30 cellular contexts compared by ENCODE assay signal in genomic region chr1:180290265-180291001, GRCh38.
DNase-seq lines count a peak whose midpoint lies in the region; ATAC-seq, FAIRE-seq and TF ChIP-seq lines count a peak whose summit lies in the region.
"Had no signal": no experiment of that assay in that cellular context is flagged by ENCODE, and none has a peak within 500 bp of the region (broad histone marks: within the 10 kb centered on the region; RNA-seq: fewer than 3 reads in every experiment).

No MANE protein-coding gene starts in this region.

- DNase-seq in Calu3 = no peak
- DNase-seq in PC-9 = no peak
- no peak for DNase-seq in left colon
- DNase-seq in small intestine = peak; percentile 26
- DNase-seq in EL = no peak
- DNase-seq in DMS53 treated with DMSO at 0.1 percent for 48 hours (lab: John Stamatoyannopoulos, UW; ENCODE audit: unreplicated experiment) = no peak
- DNase-seq in erythroblast (lab: John Stamatoyannopoulos, UW) = no peak
- DNase-seq: activated CD4-positive, alpha-beta memory T cell treated with anti-CD3 and anti-CD28 coated beads for 36 hours; activated naive CD4-positive, alpha-beta T cell treated with anti-CD3 and anti-CD28 coated beads for 36 hours; adrenal gland; cerebellar nuclear complex; DND-41; H9; MV-4-11; NCI-H1436; NCI-H2081 treated with DMSO at 0.1 percent for 48 hours; NCI-H2227 treated with DMSO at 0.1 percent for 48 hours; NCI-H526; stimulated activated CD4-positive, alpha-beta T cell treated with anti-CD3 and anti-CD28 coated beads, Interleukin-12 subunit alpha, Interleukin-12 subunit beta, amount 100 ng/mL, for 4 hours; stimulated activated CD4-positive, alpha-beta T cell treated with anti-CD3 and anti-CD28 coated beads, Interleukin-2, amount 100 ng/mL, for 48 hours; substantia nigra; upper lobe of left lung had no signal

- TF ChIP-seq POLR2A in erythroblast (IDR thresholded peaks at IDR 0.05; ENCODE audit: low read length) = no peak

- FAIRE-seq in small intestine (lab: Jason Lieb, UNC) = no peak
- FAIRE-seq: endothelial cell of umbilical vein had no signal

- H2AFZ ChIP-seq in PC-9 = no peak overlapping the region

- POLR2A ChIA-PET in PC-9 (lab: Charles Lee; ENCODE audit: unreplicated experiment) = no interaction called here

- H3K79me2 ChIP-seq in PC-9 (ENCODE audit: low read depth) = no peaks in the 10 kb centered on the region

- H3K36me3 ChIP-seq in PC-9 (ENCODE audit: low read depth) = peaks cover 15% of the 10 kb centered on the region; the same call in 1 of the 2 replicates
- H3K36me3 ChIP-seq in small intestine (ENCODE audit: control insufficient read depth in 2 of 2, insufficient read depth in 2 of 2, low read length in 2 of 2) = no peaks in the 10 kb centered on the region
- H3K36me3 ChIP-seq: adrenal gland had no signal

- H3K4me3 ChIP-seq in PC-9 (no peak overlapping the region), small intestine (ENCODE audit: low read depth in 1 of 2, low read length in 2 of 2) (no peak overlapping the region)
- H3K4me3 ChIP-seq: adrenal gland, gastroesophageal sphincter, upper lobe of left lung had no signal

- peaks cover 22% of the 10 kb centered on the region for H3K4me1 Mint-ChIP-seq in Calu3 (ENCODE audit: low read depth, unreplicated experiment)
- H3K4me1 Mint-ChIP-seq: H9 had no signal

- no peaks in the 10 kb centered on the region for H3K27me3 ChIP-seq in PC-9 (ENCODE audit: insufficient read depth, low read depth)
- no peaks in the 10 kb centered on the region for H3K27me3 ChIP-seq in small intestine (ENCODE audit: control insufficient read depth in 2 of 2, insufficient read depth in 2 of 2, low read length in 2 of 2)
- H3K27me3 ChIP-seq: adrenal gland, gastroesophageal sphincter, upper lobe of left lung had no signal

- no peaks in the 10 kb centered on the region for H3K27me3 Mint-ChIP-seq in Calu3 (ENCODE audit: unreplicated experiment)
- H3K27me3 Mint-ChIP-seq: activated CD4-positive, alpha-beta memory T cell treated with anti-CD3 and anti-CD28 coated beads for 36 hours; brain had no signal

- H3K9me3 ChIP-seq in PC-9 (ENCODE audit: insufficient read depth, low read depth) = no peaks in the 10 kb centered on the region
- H3K9me3 ChIP-seq in small intestine (ENCODE audit: control insufficient read depth, low read depth) = no peaks in the 10 kb centered on the region
- H3K9me3 ChIP-seq: adrenal gland, gastroesophageal sphincter, upper lobe of left lung had no signal

- no peaks in the 10 kb centered on the region for H3K4me1 ChIP-seq in PC-9 (replicated peaks; ENCODE audit: insufficient read depth)
- H3K4me1 ChIP-seq in small intestine (ENCODE audit: control insufficient read depth in 2 of 2, insufficient read depth in 1 of 2, low read depth in 1 of 2, low read length in 1 of 2) = peaks cover 0 to 3% of the 10 kb centered on the region in 2 donors
- H3K4me1 ChIP-seq: gastroesophageal sphincter, upper lobe of left lung had no signal

- no peak overlapping the region for H3K4me3 Mint-ChIP-seq in Calu3 (ENCODE audit: low read depth, unreplicated experiment)
- H3K4me3 Mint-ChIP-seq: activated CD4-positive, alpha-beta memory T cell treated with anti-CD3 and anti-CD28 coated beads for 36 hours; activated naive CD4-positive, alpha-beta T cell treated with anti-CD3 and anti-CD28 coated beads for 36 hours; activated T-helper 1 cell treated with anti-CD3 and anti-CD28 coated beads, Interleukin-12 subunit alpha, Interleukin-12 subunit beta, Interleukin-2, Interleukin-4 antibody, amounts not matched to agents 30 ng/mL and 10 ng/mL and 1 ng/mL, durations not matched to agents 14 hours and 24 hours and 36 hours; brain; H9 had no signal

- intact Hi-C loops in Calu3 (cut with micrococcal nuclease; ENCODE audit: unreplicated experiment) (no loop called here), PC-9 (cut with micrococcal nuclease; ENCODE audit: unreplicated experiment) (no loop called here), left colon (cut with DNase I, micrococcal nuclease) (no loop called here)

- CTCF ChIA-PET in Calu3 (lab: Charles Lee) (no interaction called here), PC-9 (lab: Charles Lee) (no interaction called here)

- H3K27ac ChIP-seq in PC-9 (peak overlapping the region; percentile 16; the same call in 1 of the 2 replicates), small intestine (ENCODE audit: low read depth in 1 of 2, low read length in 1 of 2) (no peak overlapping the region)
- H3K27ac ChIP-seq: adrenal gland, C4-2B, gastroesophageal sphincter, upper lobe of left lung had no signal

- no peaks in the 10 kb centered on the region for H3F3A ChIP-seq in PC-9 (ENCODE audit: insufficient read depth, low read depth)

- no peak overlapping the region for H3K4me2 ChIP-seq in PC-9

- no peaks in the 10 kb centered on the region for H3K36me3 Mint-ChIP-seq in Calu3 (ENCODE audit: insufficient read depth, unreplicated experiment)

- peak; percentile 53 for ATAC-seq in left colon
- ATAC-seq: gastroesophageal sphincter, Right ventricle myocardium inferior, sciatic nerve, SK-N-SH treated with all-trans-retinoic acid at 6 μM for 48 hours had no signal

- 88 to 94% (median 94%) methylated on average over 6 of the region's 6 CpGs for WGBS in small intestine, 3 donors

- no peaks in the 10 kb centered on the region for H3K9me2 ChIP-seq in PC-9 (ENCODE audit: insufficient read depth)

- H4K20me1 ChIP-seq in PC-9 (ENCODE audit: insufficient read depth) = no peaks in the 10 kb centered on the region

- peaks cover 2% of the 10 kb centered on the region for H3K9me3 Mint-ChIP-seq in Calu3 (ENCODE audit: low read depth, unreplicated experiment)
- H3K9me3 Mint-ChIP-seq: activated CD4-positive, alpha-beta memory T cell treated with anti-CD3 and anti-CD28 coated beads for 36 hours; activated naive CD4-positive, alpha-beta T cell treated with anti-CD3 and anti-CD28 coated beads for 36 hours; activated T-helper 1 cell treated with anti-CD3 and anti-CD28 coated beads, Interleukin-12 subunit alpha, Interleukin-12 subunit beta, Interleukin-2, Interleukin-4 antibody, amounts not matched to agents 30 ng/mL and 10 ng/mL and 1 ng/mL, durations not matched to agents 14 hours and 24 hours and 36 hours had no signal

- BruUV-seq in Calu3 (replicated peaks; lab: Mats Ljungman, UMichigan) (no TSS peak), PC-9 (replicated peaks; lab: Mats Ljungman, UMichigan) (no TSS peak)

- H3K27ac Mint-ChIP-seq in Calu3 (ENCODE audit: unreplicated experiment) = peak overlapping the region; percentile 34
- H3K27ac Mint-ChIP-seq: activated CD4-positive, alpha-beta memory T cell treated with anti-CD3 and anti-CD28 coated beads for 36 hours; activated naive CD4-positive, alpha-beta T cell treated with anti-CD3 and anti-CD28 coated beads for 36 hours; activated T-helper 1 cell treated with anti-CD3 and anti-CD28 coated beads, Interleukin-12 subunit alpha, Interleukin-12 subunit beta, Interleukin-2, Interleukin-4 antibody, amounts not matched to agents 30 ng/mL and 10 ng/mL and 1 ng/mL, durations not matched to agents 14 hours and 24 hours and 36 hours; brain had no signal

- TF ChIP-seq CTCF in Calu3 (IDR thresholded peaks at IDR 0.05; ENCODE audit: unreplicated experiment) (no peak), PC-9 (conservative IDR thresholded peaks at IDR 0.05) (no peak)
